Comparison of ENCODE assay signal across 14 cellular contexts in genomic region chr11:108929241-108929640, GRCh38.
DNase-seq lines count a peak whose midpoint lies in the region; ATAC-seq and TF ChIP-seq lines count a peak whose summit lies in the region.
"Had no signal": no experiment of that assay in that cellular context is flagged by ENCODE, and none has a peak within 500 bp of the region (broad histone marks: within the 10 kb centered on the region; RNA-seq: fewer than 3 reads in every experiment).

No MANE protein-coding gene starts in this region.

- POLR2A ChIA-PET in BJ (lab: Charles Lee): no interaction called here

- no peak for TF ChIP-seq CTCF in BJ (IDR thresholded peaks at IDR 0.05; ENCODE audit: insufficient read depth, low read depth, low read length)

- H3K4me3 ChIP-seq in BJ (ENCODE audit: low read depth, low read length): no peak overlapping the region

- ATAC-seq in HG02970 (IDR thresholded peaks at IDR 0.05; ENCODE audit: low FRiP score, unreplicated experiment): no peak
- ATAC-seq: left cardiac atrium had no signal

- intact Hi-C loops in head of caudate nucleus (cut with DNase I): no loop called here

- CTCF ChIA-PET in BJ (lab: Yijun Ruan, JAX): no interaction called here

- peak; percentile 82 for DNase-seq in BJ (ENCODE audit: low read depth)
- DNase-seq in NCI-H460 (ENCODE audit: extremely low read depth, low read depth): peak; percentile 86
- DNase-seq in dedifferentiated amniotic fluid mesenchymal stem cell (ENCODE audit: extremely low spot score): peak; percentile 34
- peak; percentile 79 to 94 for DNase-seq in lung microvascular endothelial cell (ENCODE audit: low read depth in 2 of 2)
- DNase-seq in head of caudate nucleus: no peak
- no peak for DNase-seq in globus pallidus (ENCODE audit: low spot score)
- DNase-seq in middle frontal gyrus (ENCODE audit: extremely low spot score, low spot score): no peak
- DNase-seq: activated CD8-positive, alpha-beta memory T cell treated with anti-CD3 and anti-CD28 coated beads, Interleukin-2, amount 50 U/mL, for 4 hours; anterior cingulate cortex; CD4-positive, alpha-beta memory T cell; H9; left cardiac atrium; nephron progenitor cell had no signal

- H3K36me3 ChIP-seq in BJ (ENCODE audit: control insufficient read depth, insufficient read depth, low read length): no peaks in the 10 kb centered on the region

- no peaks in the 10 kb centered on the region for H3K27me3 ChIP-seq in BJ (ENCODE audit: control insufficient read depth, insufficient read depth, low read length)

Comparison
In these comparisons a context has a peak if more than half of its experiments do, and no peak if none do; other contexts are left out.
1. DNase-seq: peak in BJ (single experiment), NCI-H460 (single experiment), dedifferentiated amniotic fluid mesenchymal stem cell (single experiment) and lung microvascular endothelial cell (2 of 2); none in head of caudate nucleus (0 of 42), globus pallidus (single experiment) and middle frontal gyrus (single experiment).